Comparison of ENCODE assay signal across 8 cellular contexts in genomic region chr4:139734875-139735380, GRCh38.
DNase-seq lines count a peak whose midpoint lies in the region; ATAC-seq, FAIRE-seq and TF ChIP-seq lines count a peak whose summit lies in the region.

No MANE protein-coding gene starts in this region.

- no peak overlapping the region for H3K27ac Mint-ChIP-seq in activated CD4-positive, alpha-beta T cell treated with anti-CD3 and anti-CD28 coated beads for 36 hours

- POLR2A ChIA-PET in activated CD4-positive, alpha-beta T cell treated with anti-CD3 and anti-CD28 coated beads for 36 hours (lab: Charles Lee): no interaction called here

- H3K36me3 ChIP-seq in kidney (ENCODE audit: control insufficient read depth in 1 of 2, insufficient read depth in 2 of 2, low read length in 2 of 2): no peaks in the 10 kb centered on the region

- peaks cover 5 to 7% of the 10 kb centered on the region in 2 donors for H3K4me1 ChIP-seq in kidney (ENCODE audit: control insufficient read depth in 1 of 2, insufficient read depth in 1 of 2, low read depth in 1 of 2, low read length in 2 of 2)

- ATAC-seq in HG02973 (IDR thresholded peaks at IDR 0.05; ENCODE audit: unreplicated experiment): peak; percentile 65
- peak; percentile 83 for ATAC-seq in activated CD4-positive, alpha-beta T cell treated with anti-CD3 and anti-CD28 coated beads for 36 hours

- H3K4me1 Mint-ChIP-seq in activated CD4-positive, alpha-beta T cell treated with anti-CD3 and anti-CD28 coated beads for 36 hours: peaks cover 13% of the 10 kb centered on the region

- peak overlapping the region; percentile 76 to 77 for H3K4me3 ChIP-seq in kidney (ENCODE audit: low read length in 2 of 2)

- peaks cover 33% of the 10 kb centered on the region for H3K27me3 Mint-ChIP-seq in activated CD4-positive, alpha-beta T cell treated with anti-CD3 and anti-CD28 coated beads for 36 hours

- H3K9me3 Mint-ChIP-seq in activated CD4-positive, alpha-beta T cell treated with anti-CD3 and anti-CD28 coated beads for 36 hours (ENCODE audit: low read depth): no peaks in the 10 kb centered on the region

- no peaks in the 10 kb centered on the region for H3K9me3 ChIP-seq in kidney (ENCODE audit: control insufficient read depth in 1 of 2, low read length in 2 of 2)

- H3K27ac ChIP-seq in cingulate gyrus (ENCODE audit: low read depth, low read length): peak overlapping the region; percentile 79
- H3K27ac ChIP-seq in kidney (ENCODE audit: low read depth in 2 of 2, low read length in 2 of 2): peak overlapping the region; percentile 23 to 53

- no peak for FAIRE-seq in kidney (lab: Jason Lieb, UNC)

- H3K36me3 Mint-ChIP-seq in activated CD4-positive, alpha-beta T cell treated with anti-CD3 and anti-CD28 coated beads for 36 hours (ENCODE audit: low read depth): no peaks in the 10 kb centered on the region

- peak overlapping the region; percentile 65 for H3K4me3 Mint-ChIP-seq in activated CD4-positive, alpha-beta T cell treated with anti-CD3 and anti-CD28 coated beads for 36 hours

- DNase-seq in GM04503 (ENCODE audit: low read depth) (peak; percentile 30), NCI-H2171 treated with DMSO at 0.1 percent for 48 hours (lab: John Stamatoyannopoulos, UW) (peak; percentile 96), kidney (peak; percentile 96), KG1 (lab: John Stamatoyannopoulos, UW) (no peak)
- peak; percentile 86 for DNase-seq in activated CD4-positive, alpha-beta T cell treated with anti-CD3 and anti-CD28 coated beads for 36 hours
- DNase-seq in stimulated activated CD4-positive, alpha-beta T cell treated with anti-CD3 and anti-CD28 coated beads, Interleukin-12 subunit alpha, Interleukin-12 subunit beta, amount 100 ng/mL, for 4 hours: peak; percentile 54

- peak; percentile 89 for TF ChIP-seq CTCF in kidney (IDR thresholded peaks at IDR 0.05; ENCODE audit: borderline replicate concordance, extremely low read depth, insufficient read depth)

- H3K9ac ChIP-seq in kidney (ENCODE audit: low read length in 2 of 2): peak overlapping the region; percentile 12 to 77

- CTCF ChIA-PET in activated CD4-positive, alpha-beta T cell treated with anti-CD3 and anti-CD28 coated beads for 36 hours (lab: Charles Lee): interaction anchor here (0.6 to 1.4 kb wide), 12 partner anchors 11 to 625 kb away, joined by 3 to 8 read pairs (median 3); no protein-coding TSS in a partner anchor

- intact Hi-C loops in activated CD4-positive, alpha-beta T cell treated with anti-CD3 and anti-CD28 coated beads for 36 hours (cut with DNase I, micrococcal nuclease): loop anchor here (1.0 to 5.0 kb wide), 13 partner anchors 78 to 638 kb away; partner anchors contain the start of gene SCOC (in 1 of the 2)
- intact Hi-C loops in kidney (cut with DNase I): loop anchor here (10.0 kb wide), 1 partner anchor 520 kb away; no protein-coding TSS in a partner anchor
